ENCODE assay signal across 18 cellular contexts in genomic region chr17:67569873-67570272, GRCh38.
DNase-seq lines count a peak whose midpoint lies in the region; ATAC-seq, FAIRE-seq and TF ChIP-seq lines count a peak whose summit lies in the region.
"Had no signal": no experiment of that assay in that cellular context is flagged by ENCODE, and none has a peak within 500 bp of the region (broad histone marks: within the 10 kb centered on the region; RNA-seq: fewer than 3 reads in every experiment).

No MANE protein-coding gene starts in this region.

- H3K4me3 Mint-ChIP-seq in stimulated activated naive CD8-positive, alpha-beta T cell treated with anti-CD3 and anti-CD28 coated beads, Interleukin-15, Interleukin-2, amounts not matched to agents 100 ng/mL and 50 ng/mL, for 24 hours, result no peak overlapping the region
- H3K4me3 Mint-ChIP-seq: activated CD8-positive, alpha-beta memory T cell treated with anti-CD3 and anti-CD28 coated beads, Interleukin-2, amount 10 ng/mL, durations not matched to agents 7 days and 5 days had no signal

- intact Hi-C loops in colonic mucosa (cut with DNase I), result no loop called here

- no peak overlapping the region for H3K27ac ChIP-seq in colonic mucosa

- FAIRE-seq in H54 (lab: Jason Lieb, UNC), result no peak
- FAIRE-seq: D721Med, H1, TTC549 had no signal

- H3K4me1 ChIP-seq in colonic mucosa, result no peaks in the 10 kb centered on the region

- peak overlapping the region; percentile 57 for H3K27ac Mint-ChIP-seq in stimulated activated naive CD8-positive, alpha-beta T cell treated with anti-CD3 and anti-CD28 coated beads, Interleukin-15, Interleukin-2, amounts not matched to agents 100 ng/mL and 50 ng/mL, for 24 hours
- H3K27ac Mint-ChIP-seq: activated CD8-positive, alpha-beta memory T cell treated with anti-CD3 and anti-CD28 coated beads, Interleukin-2, amount 10 ng/mL, durations not matched to agents 7 days and 5 days had no signal

- no peaks in the 10 kb centered on the region for H3K9me3 Mint-ChIP-seq in stimulated activated naive CD8-positive, alpha-beta T cell treated with anti-CD3 and anti-CD28 coated beads, Interleukin-15, Interleukin-2, amounts not matched to agents 100 ng/mL and 50 ng/mL, for 24 hours

- H3K27me3 ChIP-seq in colonic mucosa, result no peaks in the 10 kb centered on the region
- H3K27me3 ChIP-seq: dorsolateral prefrontal cortex had no signal

- peaks cover 26% of the 10 kb centered on the region for H3K4me1 Mint-ChIP-seq in stimulated activated naive CD8-positive, alpha-beta T cell treated with anti-CD3 and anti-CD28 coated beads, Interleukin-15, Interleukin-2, amounts not matched to agents 100 ng/mL and 50 ng/mL, for 24 hours (ENCODE audit: low read depth)
- H3K4me1 Mint-ChIP-seq: activated CD8-positive, alpha-beta memory T cell treated with anti-CD3 and anti-CD28 coated beads, Interleukin-2, amount 10 ng/mL, durations not matched to agents 7 days and 5 days had no signal

- H3K9me3 ChIP-seq in colonic mucosa, result no peaks in the 10 kb centered on the region

- DNase-seq in stimulated activated naive CD8-positive, alpha-beta T cell treated with anti-CD3 and anti-CD28 coated beads, Interleukin-15, Interleukin-2, amounts not matched to agents 100 U/mL and 50 U/mL, for 24 hours, result no peak
- DNase-seq in NOMO-1 treated with DMSO at 0.1 percent for 48 hours (lab: John Stamatoyannopoulos, UW; ENCODE audit: unreplicated experiment) (peak; percentile 55), dermis blood vessel endothelial cell (peak; percentile 30), cerebellum (ENCODE audit: low spot score) (no peak), colonic mucosa (no peak), H54 (ENCODE audit: insufficient read length, low spot score) (no peak), GM20000 (ENCODE audit: low spot score) (no peak)
- DNase-seq: ACHN; activated CD8-positive, alpha-beta memory T cell treated with anti-CD3 and anti-CD28 coated beads, Interleukin-2, amount 10 ng/mL, durations not matched to agents 7 days and 5 days; dorsolateral prefrontal cortex; IMR-90; NCI-H1436 treated with DMSO at 0.1 percent for 48 hours; NCI-H446 treated with DMSO at 0.1 percent for 48 hours; Right ventricle myocardium superior had no signal

- TF ChIP-seq CTCF in colonic mucosa (IDR thresholded peaks at IDR 0.05), result no peak
- TF ChIP-seq CTCF in GM20000 (IDR thresholded peaks at IDR 0.05; ENCODE audit: extremely low read depth, missing control alignments), result no peak

- no peak overlapping the region for H3K4me3 ChIP-seq in colonic mucosa
- H3K4me3 ChIP-seq: dorsolateral prefrontal cortex had no signal

- TF ChIP-seq POLR2A in H54 (IDR thresholded peaks at IDR 0.05; ENCODE audit: low read depth, low read length), result no peak

- H3K36me3 Mint-ChIP-seq in stimulated activated naive CD8-positive, alpha-beta T cell treated with anti-CD3 and anti-CD28 coated beads, Interleukin-15, Interleukin-2, amounts not matched to agents 100 ng/mL and 50 ng/mL, for 24 hours (ENCODE audit: low read depth), result peaks cover 8% of the 10 kb centered on the region

- H3K9ac ChIP-seq in colonic mucosa (ENCODE audit: low read depth in 2 of 2, low read length in 2 of 2), result no peak overlapping the region

- no peak for ATAC-seq in stimulated activated naive CD8-positive, alpha-beta T cell treated with anti-CD3 and anti-CD28 coated beads, Interleukin-15, Interleukin-2, amounts not matched to agents 100 U/mL and 50 U/mL, for 24 hours
- ATAC-seq: activated CD8-positive, alpha-beta memory T cell treated with anti-CD3 and anti-CD28 coated beads, Interleukin-2, amount 10 ng/mL, durations not matched to agents 7 days and 5 days had no signal

- no peaks in the 10 kb centered on the region for H3K27me3 Mint-ChIP-seq in stimulated activated naive CD8-positive, alpha-beta T cell treated with anti-CD3 and anti-CD28 coated beads, Interleukin-15, Interleukin-2, amounts not matched to agents 100 ng/mL and 50 ng/mL, for 24 hours
- H3K27me3 Mint-ChIP-seq: activated CD8-positive, alpha-beta memory T cell treated with anti-CD3 and anti-CD28 coated beads, Interleukin-2, amount 10 ng/mL, durations not matched to agents 7 days and 5 days had no signal

- H3K36me3 ChIP-seq in colonic mucosa, result no peaks in the 10 kb centered on the region

Comparison
In these comparisons a context has a peak if more than half of its experiments do, and no peak if none do; other contexts are left out.
1. DNase-seq: peak in NOMO-1 treated with DMSO at 0.1 percent for 48 hours (single experiment) and dermis blood vessel endothelial cell (single experiment); none in stimulated activated naive CD8-positive, alpha-beta T cell treated with anti-CD3 and anti-CD28 coated beads, Interleukin-15, Interleukin-2, amounts not matched to agents 100 U/mL and 50 U/mL, for 24 hours (single experiment), cerebellum (single experiment), colonic mucosa (single experiment), H54 (single experiment) and GM20000 (single experiment).